ENCODE assay signal across 14 cellular contexts in genomic region chr11:12166299-12167092, GRCh38. TPM values are rescaled to one million over a fixed set of nuclear protein-coding genes. Genes with fewer than 3 reads are reported as not detected.
DNase-seq lines count a peak whose midpoint lies in the region; ATAC-seq and TF ChIP-seq lines count a peak whose summit lies in the region.
"Had no signal": no experiment of that assay in that cellular context is flagged by ENCODE, and none has a peak within 500 bp of the region (broad histone marks: within the 10 kb centered on the region; RNA-seq: fewer than 3 reads in every experiment).

No MANE protein-coding gene starts in this region.

- no peak for TF ChIP-seq EP300 in transverse colon (IDR thresholded peaks at IDR 0.05; ENCODE audit: low read depth)

- no peak for ATAC-seq in activated naive CD4-positive, alpha-beta T cell treated with anti-CD3 and anti-CD28 coated beads, Interleukin-2, amount 50 U/mL, for 72 hours
- ATAC-seq in lung (ENCODE audit: insufficient read depth, low FRiP score) = no peak
- ATAC-seq in GM21390 (IDR thresholded peaks at IDR 0.05; ENCODE audit: unreplicated experiment) = no peak
- ATAC-seq in HG02763 (IDR thresholded peaks at IDR 0.05; ENCODE audit: unreplicated experiment) = no peak

- in situ Hi-C loops in transverse colon (cut with MboI; ENCODE audit: low pct_ligation_motif_present in 1 of 4, low pct_unique_long_range_greater_than_20kb in 1 of 4, low sequenced_read_pairs in 3 of 4) = no loop called here

- H3K27ac Mint-ChIP-seq in activated naive CD4-positive, alpha-beta T cell treated with anti-CD3 and anti-CD28 coated beads, Interleukin-2, amount 50 U/mL, for 72 hours = peak overlapping the region; percentile 75 to 90
- peak overlapping the region; percentile 60 for H3K27ac Mint-ChIP-seq in activated naive CD8-positive, alpha-beta T cell treated with anti-CD3 and anti-CD28 coated beads for 36 hours
- H3K27ac Mint-ChIP-seq: B cell had no signal

- TF ChIP-seq POLR2A in transverse colon (IDR thresholded peaks at IDR 0.05) = no peak

- WGBS in lung, 2 donors = 92 to 94% methylated on average over 5 of the region's 5 CpGs
- 66 to 92% methylated on average over 5 of the region's 5 CpGs for WGBS in transverse colon (ENCODE audit: low coverage in 1 of 2), 2 donors

- no peak for TF ChIP-seq CTCF in lung (IDR thresholded peaks at IDR 0.05; ENCODE audit: control extremely low read depth, extremely low read depth)
- peak in 1 of 5 experiments; percentile 10 for TF ChIP-seq CTCF in transverse colon (IDR thresholded peaks at IDR 0.05)

- peaks cover 12 to 48% of the 10 kb centered on the region in 2 donors for H3K36me3 Mint-ChIP-seq in activated naive CD4-positive, alpha-beta T cell treated with anti-CD3 and anti-CD28 coated beads, Interleukin-2, amount 50 U/mL, for 72 hours
- H3K36me3 Mint-ChIP-seq in activated naive CD8-positive, alpha-beta T cell treated with anti-CD3 and anti-CD28 coated beads for 36 hours = peaks cover 14% of the 10 kb centered on the region

- intact Hi-C loops in transverse colon (cut with DNase I; ENCODE audit: low total_unique reads) = no loop called here

- no peak overlapping the region for H3K4me3 Mint-ChIP-seq in activated naive CD8-positive, alpha-beta T cell treated with anti-CD3 and anti-CD28 coated beads for 36 hours
- H3K4me3 Mint-ChIP-seq: B cell had no signal

- H3K27me3 Mint-ChIP-seq in activated naive CD8-positive, alpha-beta T cell treated with anti-CD3 and anti-CD28 coated beads for 36 hours = no peaks in the 10 kb centered on the region

- H3K9me3 ChIP-seq in lung (ENCODE audit: control insufficient read depth in 2 of 2, insufficient read depth in 1 of 2, low read length in 1 of 2) (no peaks in the 10 kb centered on the region), transverse colon (no peaks in the 10 kb centered on the region)

- H3K4me3 ChIP-seq in lung (no peak overlapping the region), transverse colon (no peak overlapping the region)

- no peak for DNase-seq in activated naive CD4-positive, alpha-beta T cell treated with anti-CD3 and anti-CD28 coated beads, Interleukin-2, amount 50 U/mL, for 72 hours (ENCODE audit: low spot score in 2 of 2)
- no peak for DNase-seq in activated naive CD4-positive, alpha-beta T cell (lab: John Stamatoyannopoulos, UW)
- no peak for DNase-seq in activated naive CD8-positive, alpha-beta T cell treated with anti-CD3 and anti-CD28 coated beads for 36 hours
- DNase-seq in lung (ENCODE audit: low spot score) (no peak), transverse colon (no peak), HuH-7 (ENCODE audit: low spot score) (no peak)
- DNase-seq: dorsolateral prefrontal cortex; GF-D8; midbrain; NCI-H2029 treated with DMSO at 0.1 percent for 48 hours; stimulated activated CD4-positive, alpha-beta T cell treated with anti-CD3 and anti-CD28 coated beads, Interleukin-12 subunit alpha, Interleukin-12 subunit beta, amount 100 ng/mL, for 4 hours had no signal

- H3K4me1 ChIP-seq in lung (ENCODE audit: control insufficient read depth in 2 of 2, insufficient read depth in 2 of 2, low read length in 2 of 2) (peaks cover 11 to 35% of the 10 kb centered on the region in 2 donors), transverse colon (peaks cover 43 to 92% (median 77%) of the 10 kb centered on the region in 4 donors)

- H3K27ac ChIP-seq in lung (ENCODE audit: low read depth in 1 of 2, low read length in 1 of 2) = peak overlapping the region; percentile 87 to 97
- peak overlapping the region; percentile 87 to 90 (median 88) for H3K27ac ChIP-seq in transverse colon

- H3K9me3 Mint-ChIP-seq in activated naive CD4-positive, alpha-beta T cell treated with anti-CD3 and anti-CD28 coated beads, Interleukin-2, amount 50 U/mL, for 72 hours = peaks cover 2 to 3% of the 10 kb centered on the region in 2 donors
- peaks cover 3% of the 10 kb centered on the region for H3K9me3 Mint-ChIP-seq in activated naive CD8-positive, alpha-beta T cell treated with anti-CD3 and anti-CD28 coated beads for 36 hours

- peaks cover 24% of the 10 kb centered on the region for H3K4me1 Mint-ChIP-seq in activated naive CD8-positive, alpha-beta T cell treated with anti-CD3 and anti-CD28 coated beads for 36 hours
- H3K4me1 Mint-ChIP-seq: B cell had no signal

- H3K36me3 ChIP-seq in lung (ENCODE audit: control insufficient read depth in 2 of 2, insufficient read depth in 2 of 2, low read length in 2 of 2) (peaks cover 0 to 13% of the 10 kb centered on the region in 2 donors), transverse colon (no peaks in the 10 kb centered on the region)

- H3K27me3 ChIP-seq in lung (ENCODE audit: control insufficient read depth, insufficient read depth) = no peaks in the 10 kb centered on the region
- no peaks in the 10 kb centered on the region for H3K27me3 ChIP-seq in transverse colon
- H3K27me3 ChIP-seq: dorsolateral prefrontal cortex had no signal

RNA-seq across cellular contexts. Expression of gene MICAL2, which starts 56.1 kb away (rescaled TPM):
- 100 to 1,000 TPM in 1 of 2 donors, 10 to 100 TPM in 1; 60.8 to 124 TPM for total RNA-seq in activated naive CD4-positive, alpha-beta T cell treated with anti-CD3 and anti-CD28 coated beads, Interleukin-2, amount 50 U/mL, for 72 hours
- 10 to 100 TPM; 54.4 to 59.7 TPM for total RNA-seq in activated naive CD8-positive, alpha-beta T cell treated with anti-CD3 and anti-CD28 coated beads for 36 hours
- 100 to 1,000 TPM; 124 to 218 TPM for total RNA-seq in lung
- 10 to 100 TPM; 38.2 to 75.3 TPM for polyA plus RNA-seq in lung
- 100 to 1,000 TPM; 309 to 483 (median 316) TPM for total RNA-seq in transverse colon
